26 cellular contexts compared by ENCODE assay signal in genomic region chr11:134515081-134515960, GRCh38.
DNase-seq lines count a peak whose midpoint lies in the region; ATAC-seq and TF ChIP-seq lines count a peak whose summit lies in the region.
"Had no signal": no experiment of that assay in that cellular context is flagged by ENCODE, and none has a peak within 500 bp of the region (broad histone marks: within the 10 kb centered on the region; RNA-seq: fewer than 3 reads in every experiment).

No MANE protein-coding gene starts in this region.

- ATAC-seq in GM18505 (IDR thresholded peaks at IDR 0.05; ENCODE audit: unreplicated experiment): no peak
- ATAC-seq: activated T-cell treated with anti-CD3 and anti-CD28 coated beads, Interleukin-2, amount 50 U/mL, for 72 hours; K562 had no signal

- H3K9me3 ChIP-seq in HEK293 (ENCODE audit: control insufficient read depth, insufficient read depth, low read depth, low read length) (no peaks in the 10 kb centered on the region), endodermal cell (ENCODE audit: control insufficient read depth, low read length) (no peaks in the 10 kb centered on the region), MM.1S (replicated peaks; ENCODE audit: insufficient read depth, low read length) (no peaks in the 10 kb centered on the region)
- H3K9me3 ChIP-seq: HAP-1, MG63, thyroid gland had no signal

- no peaks in the 10 kb centered on the region for H4K20me1 ChIP-seq in MM.1S (ENCODE audit: insufficient read depth, low read length)

- H3F3A ChIP-seq in MM.1S (ENCODE audit: insufficient read depth, low read length): no peaks in the 10 kb centered on the region

- no peak for TF ChIP-seq CTCF in HEK293 (tag by site-specific recombination; IDR thresholded peaks at IDR 0.05)
- no peak for TF ChIP-seq CTCF in endodermal cell (conservative IDR thresholded peaks at IDR 0.05)
- TF ChIP-seq CTCF in MM.1S (IDR thresholded peaks at IDR 0.05; ENCODE audit: low read length): no peak

- no peak for TF ChIP-seq POLR2A in GM18505 (IDR thresholded peaks at IDR 0.05; ENCODE audit: borderline replicate concordance, extremely low read depth, insufficient read depth, insufficient read length)

- peak; percentile 18 for DNase-seq in NCI-H1105 treated with DMSO at 0.1 percent for 48 hours (lab: John Stamatoyannopoulos, UW)
- no peak for DNase-seq in NCI-H1105 (lab: John Stamatoyannopoulos, UW)
- peak; percentile 32 for DNase-seq in endodermal cell
- peak; percentile 66 for DNase-seq in posterior vena cava (ENCODE audit: low spot score)
- DNase-seq in amniotic stem cell (lab: John Stamatoyannopoulos, UW): no peak
- DNase-seq in MM.1S: no peak
- DNase-seq: activated T-cell treated with anti-CD3 and anti-CD28 coated beads, Interleukin-2, amount 50 U/mL, for 72 hours; DMS53; MG63; NCI-H146; NCI-H2171; NCI-H526; nephron progenitor cell; SHP77; stimulated activated CD4-positive, alpha-beta T cell treated with anti-CD3 and anti-CD28 coated beads, Interleukin-4, amount 100 ng/mL, for 1 hour; stimulated activated naive CD4-positive, alpha-beta T cell treated with Interleukin-2 at 50 U/mL for 16 hours; T1000; thyroid gland had no signal

- WGBS in endodermal cell (ENCODE audit: insufficient coverage in 1 of 2, insufficient read length in 1 of 2), 2 experiments: 92 to 95% methylated on average over 17 to 26 of the region's 26 CpGs

- CTCF ChIA-PET in HEK293 (lab: Yijun Ruan, JAX): no interaction called here

- H3K36me3 ChIP-seq in HEK293 (ENCODE audit: control insufficient read depth in 2 of 2, insufficient read depth in 1 of 2, low read length in 2 of 2) (no peaks in the 10 kb centered on the region), endodermal cell (ENCODE audit: control insufficient read depth, insufficient read depth, low read length) (no peaks in the 10 kb centered on the region), MM.1S (replicated peaks; ENCODE audit: insufficient read depth, low read length) (no peaks in the 10 kb centered on the region)
- H3K36me3 ChIP-seq: HAP-1, MG63, thyroid gland had no signal

- H3K4me2 ChIP-seq in MM.1S (ENCODE audit: low read depth, low read length): no peak overlapping the region

- H3K4me1 ChIP-seq in HEK293 (ENCODE audit: control insufficient read depth, insufficient read depth, low read length): no peaks in the 10 kb centered on the region
- H3K4me1 ChIP-seq in endodermal cell (ENCODE audit: control insufficient read depth, insufficient read depth, low read length): no peaks in the 10 kb centered on the region
- no peaks in the 10 kb centered on the region for H3K4me1 ChIP-seq in MM.1S (ENCODE audit: low read length)
- H3K4me1 ChIP-seq: HAP-1, thyroid gland had no signal

- POLR2A ChIA-PET in HEK293 (lab: Yijun Ruan, JAX): no interaction called here

- H3K27ac ChIP-seq in HEK293 (ENCODE audit: extremely low read depth, low read depth, low read length): no peak overlapping the region
- no peak overlapping the region for H3K27ac ChIP-seq in endodermal cell (ENCODE audit: low read depth, low read length)
- H3K27ac ChIP-seq in MM.1S (ENCODE audit: low read length): no peak overlapping the region
- H3K27ac ChIP-seq: 22Rv1, skin epidermis, thyroid gland had no signal

- no peaks in the 10 kb centered on the region for H3K79me2 ChIP-seq in MM.1S (ENCODE audit: low read length)

- H3K27me3 ChIP-seq in endodermal cell (ENCODE audit: control insufficient read depth, insufficient read depth, low read length, poor library complexity, severe bottlenecking) (peaks cover 4% of the 10 kb centered on the region), MM.1S (replicated peaks; ENCODE audit: insufficient read depth, low read length) (no peaks in the 10 kb centered on the region)
- H3K27me3 ChIP-seq: MG63, thyroid gland had no signal

- no peak overlapping the region for H3K27ac Mint-ChIP-seq in endodermal cell
- H3K27ac Mint-ChIP-seq: activated naive CD8-positive, alpha-beta T cell; activated T-cell treated with anti-CD3 and anti-CD28 coated beads, Interleukin-2, amount 50 U/mL, for 72 hours; mesothelial cell of epicardium; nephron progenitor cell had no signal

- no peak overlapping the region for H3K9ac ChIP-seq in endodermal cell (ENCODE audit: extremely low read depth, low read length, poor library complexity, severe bottlenecking)
- no peak overlapping the region for H3K9ac ChIP-seq in MM.1S (ENCODE audit: low read length)

- intact Hi-C loops in posterior vena cava (cut with DNase I): no loop called here

- H3K9me3 Mint-ChIP-seq in endodermal cell: no peaks in the 10 kb centered on the region
- H3K9me3 Mint-ChIP-seq: activated T-cell treated with anti-CD3 and anti-CD28 coated beads, Interleukin-2, amount 50 U/mL, for 72 hours; mesothelial cell of epicardium; nephron progenitor cell had no signal

- no peak overlapping the region for H2AFZ ChIP-seq in MM.1S (ENCODE audit: low read length)

- H3K27me3 Mint-ChIP-seq in endodermal cell (ENCODE audit: insufficient read depth): peaks cover 13% of the 10 kb centered on the region
- H3K27me3 Mint-ChIP-seq: activated naive CD8-positive, alpha-beta T cell had no signal

- no peaks in the 10 kb centered on the region for H3K36me3 Mint-ChIP-seq in endodermal cell (ENCODE audit: low read depth)
- H3K36me3 Mint-ChIP-seq: activated naive CD8-positive, alpha-beta T cell; mesothelial cell of epicardium had no signal

- no peaks in the 10 kb centered on the region for H3K9me2 ChIP-seq in MM.1S (replicated peaks; ENCODE audit: insufficient read depth, low read length)

- H3K4me3 Mint-ChIP-seq in endodermal cell: no peak overlapping the region
- H3K4me3 Mint-ChIP-seq: activated naive CD8-positive, alpha-beta T cell; activated T-cell treated with anti-CD3 and anti-CD28 coated beads, Interleukin-2, amount 50 U/mL, for 72 hours; mesothelial cell of epicardium; nephron progenitor cell had no signal

- no peak overlapping the region for H3K4me3 ChIP-seq in HEK293 (ENCODE audit: low read depth, low read length)
- no peak overlapping the region for H3K4me3 ChIP-seq in endodermal cell (ENCODE audit: low read length)
- no peak overlapping the region for H3K4me3 ChIP-seq in MM.1S (ENCODE audit: low read length)
- H3K4me3 ChIP-seq: HAP-1, K562, MG63, skin epidermis, thyroid gland had no signal

- peaks cover 19% of the 10 kb centered on the region for H3K4me1 Mint-ChIP-seq in endodermal cell
- H3K4me1 Mint-ChIP-seq: mesothelial cell of epicardium had no signal

TF ChIP-seq in HEK293, 187 proteins besides CTCF, POLR2A, EP300 and RAD21:
- TF ChIP-seq ZNF341 (tag by site-specific recombination; IDR thresholded peaks at IDR 0.05; ENCODE audit: low read depth): 0 out of 2 replicates have a peak, but pooled peaks have one; percentile 18
- no peak for TF ChIP-seq ZSCAN23 (tag by site-specific recombination; IDR thresholded peaks at IDR 0.05)

Comparison
In these comparisons a context has a peak if more than half of its experiments do, and no peak if none do; other contexts are left out.
1. DNase-seq: peak in NCI-H1105 treated with DMSO at 0.1 percent for 48 hours (single experiment), endodermal cell (single experiment) and posterior vena cava (single experiment); none in NCI-H1105 (single experiment), amniotic stem cell (single experiment) and MM.1S (single experiment).